Comparison of ENCODE assay signal across 8 cellular contexts in the genomic region with DNA sequence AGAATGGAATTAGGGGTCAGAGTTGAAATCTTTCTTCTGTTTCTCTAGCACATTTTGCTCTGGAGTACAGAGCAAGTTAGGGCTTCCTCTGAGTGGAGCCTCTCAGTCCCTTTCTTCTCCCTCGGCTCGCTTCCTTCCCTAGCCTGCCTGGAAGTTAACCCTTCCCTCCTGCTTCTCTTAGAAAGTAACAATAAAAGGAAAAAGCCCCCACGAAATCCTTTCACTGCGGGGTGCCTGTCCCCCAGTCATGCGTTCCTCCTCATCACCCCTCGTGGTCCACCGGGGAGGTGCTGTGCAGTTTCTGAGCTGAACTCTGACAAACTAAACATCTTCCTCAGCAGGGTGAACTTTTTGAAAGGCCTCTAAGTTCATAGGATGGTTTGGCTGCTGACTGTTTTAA. TPM values are rescaled to one million over a fixed set of nuclear protein-coding genes. Genes with fewer than 3 reads are reported as not detected.
DNase-seq lines count a peak whose midpoint lies in the region; ATAC-seq and TF ChIP-seq lines count a peak whose summit lies in the region.
"Had no signal": no experiment of that assay in that cellular context is flagged by ENCODE, and none has a peak within 500 bp of the region (broad histone marks: within the 10 kb centered on the region; RNA-seq: fewer than 3 reads in every experiment).

No MANE protein-coding gene starts in this region.

- H3K27me3 ChIP-seq in HUES48 (ENCODE audit: control insufficient read depth, insufficient read depth, low read length) (peaks cover 22% of the 10 kb centered on the region), iPS DF 6.9 (ENCODE audit: control insufficient read depth, insufficient read depth, low read length) (no peaks in the 10 kb centered on the region), smooth muscle cell (ENCODE audit: low read depth) (peaks cover 17% of the 10 kb centered on the region)

- peaks cover 11% of the 10 kb centered on the region for H3F3A ChIP-seq in smooth muscle cell (ENCODE audit: low read depth)

- H3K4me1 ChIP-seq in HUES48 (ENCODE audit: control insufficient read depth, insufficient read depth, low read length): peaks cover 24% of the 10 kb centered on the region
- peaks cover 5% of the 10 kb centered on the region for H3K4me1 ChIP-seq in iPS DF 6.9 (ENCODE audit: control insufficient read depth, insufficient read depth, low read length)
- peaks cover 32% of the 10 kb centered on the region for H3K4me1 ChIP-seq in smooth muscle cell (ENCODE audit: low read depth)

- no peaks in the 10 kb centered on the region for H3K9me3 ChIP-seq in HUES48 (ENCODE audit: control insufficient read depth, insufficient read depth, low read length)
- H3K9me3 ChIP-seq in T-helper 17 cell (ENCODE audit: control insufficient read depth, low read length, poor library complexity, severe bottlenecking): no peaks in the 10 kb centered on the region
- no peaks in the 10 kb centered on the region for H3K9me3 ChIP-seq in iPS DF 6.9 (ENCODE audit: control insufficient read depth, insufficient read depth, low read length)
- H3K9me3 ChIP-seq in smooth muscle cell (replicated peaks; ENCODE audit: low read depth): no peaks in the 10 kb centered on the region

- no peak overlapping the region for H3K27ac Mint-ChIP-seq in T-helper 17 cell

- peak overlapping the region; percentile 83 for H3K27ac ChIP-seq in HUES48 (ENCODE audit: low read depth, low read length)
- no peak overlapping the region for H3K27ac ChIP-seq in iPS DF 6.9 (ENCODE audit: low read length)
- no peak overlapping the region for H3K27ac ChIP-seq in smooth muscle cell (ENCODE audit: low read depth)

- no peaks in the 10 kb centered on the region for H4K20me1 ChIP-seq in smooth muscle cell (ENCODE audit: low read depth)

- ATAC-seq in T-helper 17 cell (no peak), HG02571 (IDR thresholded peaks at IDR 0.05; ENCODE audit: unreplicated experiment) (no peak), HG02798 (IDR thresholded peaks at IDR 0.05; ENCODE audit: poor library complexity, unreplicated experiment) (no peak)

- H3K79me2 ChIP-seq in smooth muscle cell (ENCODE audit: low read depth): peaks cover 15% of the 10 kb centered on the region

- peak overlapping the region; percentile 41 for H3K9ac ChIP-seq in HUES48 (ENCODE audit: low read depth, low read length)
- no peak overlapping the region for H3K9ac ChIP-seq in smooth muscle cell (ENCODE audit: low read depth)

- peaks cover 71% of the 10 kb centered on the region for H3K27me3 Mint-ChIP-seq in T-helper 17 cell

- TF ChIP-seq CTCF in smooth muscle cell (IDR thresholded peaks at IDR 0.05; ENCODE audit: borderline replicate concordance, insufficient read depth, poor library complexity, severe bottlenecking): no peak

- peak overlapping the region; percentile 63 for H3K4me3 Mint-ChIP-seq in T-helper 17 cell

- H3K36me3 ChIP-seq in HUES48 (ENCODE audit: control insufficient read depth, insufficient read depth, low read length) (peaks cover 5% of the 10 kb centered on the region), iPS DF 6.9 (ENCODE audit: control insufficient read depth, insufficient read depth, low read length) (0 out of 2 replicates have a peak, but pooled peaks cover 2% of the 10 kb centered on the region), smooth muscle cell (ENCODE audit: low read depth) (no peaks in the 10 kb centered on the region)

- no CpG with 5 or more reads among the region's 7 CpGs for WGBS in iPS DF 6.9 (ENCODE audit: insufficient coverage, insufficient read length)
- 8% methylated on average over 7 of the region's 7 CpGs for WGBS in smooth muscle cell (ENCODE audit: low lambda C conversion rate)

- DNase-seq in T-helper 17 cell (no peak), iPS DF 6.9 (ENCODE audit: low read depth, low spot score) (no peak), smooth muscle cell (lab: John Stamatoyannopoulos, UW; ENCODE audit: unreplicated experiment) (no peak), NCI-H187 (lab: John Stamatoyannopoulos, UW) (no peak)
- DNase-seq: cerebellar nuclear complex had no signal

- H3K36me3 Mint-ChIP-seq in T-helper 17 cell (ENCODE audit: low read depth): peaks cover 6% of the 10 kb centered on the region

- H3K4me3 ChIP-seq in HUES48 (ENCODE audit: low read depth, low read length) (peak overlapping the region; percentile 76), iPS DF 6.9 (ENCODE audit: low read length) (peak overlapping the region; percentile 87; the same call in 1 of the 2 replicates), smooth muscle cell (peak overlapping the region; percentile 64)

- H3K4me2 ChIP-seq in smooth muscle cell: peak overlapping the region; percentile 100

- H3K4me1 Mint-ChIP-seq in T-helper 17 cell: peaks cover 21% of the 10 kb centered on the region

- peak overlapping the region; percentile 66 for H2AFZ ChIP-seq in smooth muscle cell (ENCODE audit: low read depth)

RNA-seq across cellular contexts. Expression of gene IGFBP2, which starts 2.0 kb away (rescaled TPM):
- 1 to 10 TPM in 1 of 2 donors, not detected in 1; 6.1 TPM for total RNA-seq in T-helper 17 cell
- total RNA-seq in smooth muscle cell: 143 and 162 TPM in 2 replicates
- 225 and 416 TPM in 2 replicates for polyA plus RNA-seq in smooth muscle cell

Comparison
In these comparisons a context has a peak if more than half of its experiments do, and no peak if none do; other contexts are left out.
1. RNA of gene IGFBP2, which starts 2.0 kb away (total RNA-seq): 143 to 162 TPM in smooth muscle cell; 6.1 TPM in T-helper 17 cell; every median in the first group is over 10 times any median in the second.
2. Peak in every context shown above with its lines, with median percentiles within 50 percentile points of each other: H3K4me3 ChIP-seq.